Comparison of ENCODE assay signal across 34 cellular contexts in genomic region chr16:78667675-78668074, GRCh38.
"Had no signal": no experiment of that assay in that cellular context is flagged by ENCODE, and none has a peak within 500 bp of the region (broad histone marks: within the 10 kb centered on the region; RNA-seq: fewer than 3 reads in every experiment).

No MANE protein-coding gene starts in this region.

- H3K27me3 ChIP-seq: MG63 had no signal

- H3K4me3 ChIP-seq: MG63 had no signal

- H3K4me2 ChIP-seq: KMS-11 had no signal

- H3K36me3 ChIP-seq: MG63 had no signal

- H3K27ac ChIP-seq: KMS-11 had no signal

- H3K9ac ChIP-seq: KMS-11 had no signal

- DNase-seq: Kasumi-1, MG63, MM.1S, MV-4-11, NCI-H1048, NCI-H1092, NCI-H1092 treated with DMSO at 0.1 percent for 48 hours, NCI-H1105, NCI-H1105 treated with DMSO at 0.1 percent for 48 hours, NCI-H1417, NCI-H1417 treated with DMSO at 0.1 percent for 48 hours, NCI-H1436, NCI-H1436 treated with DMSO at 0.1 percent for 48 hours, NCI-H146, NCI-H1694, NCI-H1694 treated with DMSO at 0.1 percent for 48 hours, NCI-H187, NCI-H187 treated with DMSO at 0.1 percent for 48 hours, NCI-H1930, NCI-H2029, NCI-H2029 treated with DMSO at 0.1 percent for 48 hours, NCI-H2081, NCI-H2081 treated with DMSO at 0.1 percent for 48 hours, NCI-H2107, NCI-H2171, NCI-H2171 treated with DMSO at 0.1 percent for 48 hours, NCI-H2227 treated with DMSO at 0.1 percent for 48 hours, NCI-H226, NCI-H345, NCI-H446, NCI-H446 treated with DMSO at 0.1 percent for 48 hours, NCI-H510A, NCI-H510A treated with DMSO at 0.1 percent for 48 hours had no signal

- H3K9me3 ChIP-seq: MG63 had no signal
